Comparison of ENCODE assay signal across 8 cellular contexts in the genomic region with DNA sequence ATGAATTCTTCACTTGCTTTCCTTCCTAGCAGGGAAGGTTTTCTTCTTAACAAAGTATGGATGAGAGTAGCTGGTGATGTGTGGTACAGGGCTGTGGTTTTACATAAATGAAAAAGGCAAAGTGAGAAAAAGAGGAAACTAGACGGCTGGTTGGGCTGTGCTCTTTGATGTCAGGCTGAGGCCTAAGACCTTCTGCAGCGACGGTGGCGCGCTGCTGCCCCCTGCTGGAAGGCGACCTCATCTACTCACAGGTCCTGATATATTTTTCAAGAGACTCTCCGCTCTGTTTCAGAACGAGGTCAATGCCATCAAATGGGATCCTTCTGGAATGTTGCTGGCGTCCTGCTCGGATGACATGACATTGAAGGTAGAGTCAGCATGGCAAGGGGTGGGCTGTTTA.
A peak's percentile ranks its signal among the peaks of the same experiment; 100 is the strongest.
DNase-seq lines count a peak whose midpoint lies in the region; ATAC-seq and TF ChIP-seq lines count a peak whose summit lies in the region.

No MANE protein-coding gene starts in this region.

- H3K36me3 ChIP-seq in osteoblast (ENCODE audit: insufficient read depth, low read length) = no peaks in the 10 kb centered on the region

- peaks cover 5% of the 10 kb centered on the region for H3K4me1 Mint-ChIP-seq in activated naive CD8-positive, alpha-beta T cell treated with anti-CD3 and anti-CD28 coated beads for 36 hours
- peaks cover 6 to 10% (median 8%) of the 10 kb centered on the region in 4 donors for H3K4me1 Mint-ChIP-seq in naive thymus-derived CD8-positive, alpha-beta T cell

- H3K27ac Mint-ChIP-seq in activated naive CD8-positive, alpha-beta T cell treated with anti-CD3 and anti-CD28 coated beads for 36 hours = no peak overlapping the region
- peak overlapping the region in 5 of 10 donors; percentile 43 to 86 (median 77) for H3K27ac Mint-ChIP-seq in naive thymus-derived CD8-positive, alpha-beta T cell

- POLR2A ChIA-PET in naive thymus-derived CD8-positive, alpha-beta T cell (lab: Charles Lee) = no interaction called here

- H2AFZ ChIP-seq in osteoblast (ENCODE audit: low read length) = no peak overlapping the region

- no peak overlapping the region for H3K4me3 Mint-ChIP-seq in activated naive CD8-positive, alpha-beta T cell treated with anti-CD3 and anti-CD28 coated beads for 36 hours
- H3K4me3 Mint-ChIP-seq in naive thymus-derived CD8-positive, alpha-beta T cell = peak overlapping the region in 4 of 10 donors; percentile 23 to 61 (median 38)

- no peaks in the 10 kb centered on the region for H3K9me3 ChIP-seq in osteoblast (ENCODE audit: low read depth, low read length)

- DNase-seq in activated CD4-positive, CD25-positive, alpha-beta regulatory T cell (lab: John Stamatoyannopoulos, UW) = peak; percentile 25 to 55 (median 38)
- no peak for DNase-seq in activated CD4-positive, CD25-positive, alpha-beta regulatory T cell treated with anti-CD3 and anti-CD28 coated beads, Interleukin-2, amount 50 U/mL, for 72 hours
- DNase-seq in NCI-H2171 (lab: John Stamatoyannopoulos, UW) (peak; percentile 3), SHP77 (lab: John Stamatoyannopoulos, UW) (no peak), osteoblast (ENCODE audit: insufficient read length, low spot score, missing footprints) (no peak)
- peak; percentile 64 for DNase-seq in activated naive CD8-positive, alpha-beta T cell treated with anti-CD3 and anti-CD28 coated beads for 36 hours
- peak in 7 of 10 donors; percentile 60 to 87 (median 73) for DNase-seq in naive thymus-derived CD8-positive, alpha-beta T cell

- ATAC-seq in naive thymus-derived CD8-positive, alpha-beta T cell = peak; percentile 94 to 98
- no peak for ATAC-seq in GM18520 (IDR thresholded peaks at IDR 0.05; ENCODE audit: unreplicated experiment)

- H3K36me3 Mint-ChIP-seq in activated naive CD8-positive, alpha-beta T cell treated with anti-CD3 and anti-CD28 coated beads for 36 hours = no peaks in the 10 kb centered on the region
- no peaks in the 10 kb centered on the region for H3K36me3 Mint-ChIP-seq in naive thymus-derived CD8-positive, alpha-beta T cell

- no peaks in the 10 kb centered on the region for H3K4me1 ChIP-seq in osteoblast (ENCODE audit: insufficient read depth, low read length)

- H3K27me3 ChIP-seq in osteoblast (ENCODE audit: insufficient read depth, low read length) = no peaks in the 10 kb centered on the region

- H3K4me2 ChIP-seq in osteoblast (ENCODE audit: insufficient read depth, low read length) = no peak overlapping the region

- no peaks in the 10 kb centered on the region for H3K9me3 Mint-ChIP-seq in activated naive CD8-positive, alpha-beta T cell treated with anti-CD3 and anti-CD28 coated beads for 36 hours
- H3K9me3 Mint-ChIP-seq in naive thymus-derived CD8-positive, alpha-beta T cell = no peaks in the 10 kb centered on the region

- H3K27me3 Mint-ChIP-seq in activated naive CD8-positive, alpha-beta T cell treated with anti-CD3 and anti-CD28 coated beads for 36 hours = no peaks in the 10 kb centered on the region
- peaks cover 0 to 2% (median 0%) of the 10 kb centered on the region in 5 donors for H3K27me3 Mint-ChIP-seq in naive thymus-derived CD8-positive, alpha-beta T cell

- no peak for TF ChIP-seq CTCF in osteoblast (IDR thresholded peaks at IDR 0.05; ENCODE audit: extremely low read depth, low read depth, low read length)

- no peaks in the 10 kb centered on the region for H3K79me2 ChIP-seq in osteoblast (ENCODE audit: insufficient read depth, low read length)

- no peak overlapping the region for H3K4me3 ChIP-seq in osteoblast (ENCODE audit: insufficient read depth, low read length)

- H4K20me1 ChIP-seq in osteoblast (ENCODE audit: insufficient read depth, low read length) = no peaks in the 10 kb centered on the region

- no peak overlapping the region for H3K27ac ChIP-seq in osteoblast (ENCODE audit: low read depth, low read length)

Comparison
In these comparisons a context has a peak if more than half of its experiments do, and no peak if none do; other contexts are left out.
1. DNase-seq: peak in activated CD4-positive, CD25-positive, alpha-beta regulatory T cell (4 of 4), NCI-H2171 (single experiment), activated naive CD8-positive, alpha-beta T cell treated with anti-CD3 and anti-CD28 coated beads for 36 hours (single experiment) and naive thymus-derived CD8-positive, alpha-beta T cell (7 of 10); none in activated CD4-positive, CD25-positive, alpha-beta regulatory T cell treated with anti-CD3 and anti-CD28 coated beads, Interleukin-2, amount 50 U/mL, for 72 hours (single experiment), SHP77 (0 of 2) and osteoblast (single experiment).